1 cellular context compared by ENCODE assay signal in the genomic region with DNA sequence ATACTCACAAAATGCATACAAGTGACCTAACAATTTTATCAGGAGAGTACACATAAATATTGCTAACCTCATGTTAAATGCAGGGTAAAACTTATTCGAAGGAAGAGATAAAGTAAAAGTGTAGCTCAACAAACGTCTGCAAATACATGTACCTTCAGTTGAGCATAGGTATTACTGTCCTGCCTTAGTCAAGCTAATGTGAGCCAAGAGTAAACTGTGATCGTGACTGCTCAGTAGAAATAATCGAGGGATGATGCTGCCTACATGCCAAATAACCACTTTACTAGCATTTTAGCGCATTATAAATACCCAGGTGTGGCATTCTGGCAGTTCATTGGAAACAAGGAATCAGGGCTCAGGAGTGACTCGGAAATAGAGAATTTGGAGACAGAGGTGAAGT.
TF ChIP-seq lines count a peak whose summit lies in the region.

No MANE protein-coding gene starts in this region.

TF ChIP-seq in GM23338, 12 proteins besides CTCF, POLR2A, EP300 and RAD21 (continued from another document):
- TF ChIP-seq ETS1 (IDR thresholded peaks at IDR 0.05), result no peak
TF ChIP-seq in GM23338: peak in this region for 0.
